38 cellular contexts compared by ENCODE assay signal in the genomic region with DNA sequence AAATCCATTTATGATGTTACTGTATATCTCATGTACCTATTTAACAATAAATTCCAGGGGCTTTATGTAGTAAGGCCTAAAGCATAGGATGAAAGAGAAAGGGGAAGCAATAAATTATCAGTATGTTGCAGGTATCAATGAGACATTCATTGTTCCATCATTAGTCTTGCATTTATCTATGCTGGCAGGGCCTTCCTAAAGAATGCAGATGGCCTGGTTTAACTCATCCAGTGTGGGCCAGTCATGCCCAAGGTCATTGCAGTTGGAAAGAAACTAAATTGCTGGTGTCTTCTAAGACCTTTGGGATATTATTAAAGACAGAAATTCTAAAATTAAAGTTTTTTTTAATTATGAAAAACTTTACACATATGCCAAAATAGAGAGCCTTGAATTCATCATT.
"Had no signal": no experiment of that assay in that cellular context is flagged by ENCODE, and none has a peak within 500 bp of the region (broad histone marks: within the 10 kb centered on the region; RNA-seq: fewer than 3 reads in every experiment).

No MANE protein-coding gene starts in this region.

- H3K36me3 ChIP-seq: adrenal gland, ascending aorta, brain microvascular endothelial cell, breast epithelium, cardiac muscle cell had no signal

- H3K36me3 Mint-ChIP-seq: activated naive CD4-positive, alpha-beta T cell treated with anti-CD3 and anti-CD28 coated beads, Interleukin-2, amount 10 ng/mL, durations not matched to agents 7 days and 5 days; activated naive CD4-positive, alpha-beta T cell treated with anti-CD3 and anti-CD28 coated beads, Interleukin-2, amount 50 U/mL, for 24 hours; activated naive CD4-positive, alpha-beta T cell treated with anti-CD3 and anti-CD28 coated beads, Interleukin-2, amount 50 U/mL, for 72 hours; activated naive CD8-positive, alpha-beta T cell; activated naive CD8-positive, alpha-beta T cell treated with anti-CD3 and anti-CD28 coated beads for 36 hours; activated naive CD8-positive, alpha-beta T cell treated with anti-CD3 and anti-CD28 coated beads, Interleukin-2, amount 10 ng/mL, durations not matched to agents 7 days and 5 days; brain had no signal

- DNase-seq: activated effector memory CD4-positive, alpha-beta T cell treated with anti-CD3 and anti-CD28 coated beads, Interleukin-2, amount 50 U/mL, for 16 hours; activated effector memory CD4-positive, alpha-beta T cell treated with Interleukin-2 at 50 U/mL for 16 hours; activated gamma-delta T cell; activated gamma-delta T cell treated with Interleukin-2 at 50 U/mL for 16 hours; activated naive CD4-positive, alpha-beta T cell; activated naive CD4-positive, alpha-beta T cell treated with anti-CD3 and anti-CD28 coated beads for 36 hours; activated naive CD4-positive, alpha-beta T cell treated with anti-CD3 and anti-CD28 coated beads, Interleukin-2, amount 10 ng/mL, durations not matched to agents 7 days and 5 days; activated naive CD4-positive, alpha-beta T cell treated with anti-CD3 and anti-CD28 coated beads, Interleukin-2, amount 50 U/mL, for 16 hours; activated naive CD4-positive, alpha-beta T cell treated with Interleukin-2 at 50 U/mL for 16 hours; activated naive CD8-positive, alpha-beta T cell treated with anti-CD3 and anti-CD28 coated beads for 36 hours; activated naive CD8-positive, alpha-beta T cell treated with anti-CD3 and anti-CD28 coated beads, Interleukin-2, amount 10 ng/mL, durations not matched to agents 7 days and 5 days; activated naive CD8-positive, alpha-beta T cell treated with anti-CD3 and anti-CD28 coated beads, Interleukin-2, amount 50 U/mL, for 24 hours; activated T-cell treated with anti-CD3 and anti-CD28 coated beads, Interleukin-2, amount 50 U/mL, for 1 hour; activated T-cell treated with anti-CD3 and anti-CD28 coated beads, Interleukin-2, amount 50 U/mL, for 24 hours; activated T-cell treated with anti-CD3 and anti-CD28 coated beads, Interleukin-2, amount 50 U/mL, for 4 hours; activated T-cell treated with anti-CD3 and anti-CD28 coated beads, Interleukin-2, amount 50 U/mL, for 48 hours; activated T-cell treated with anti-CD3 and anti-CD28 coated beads, Interleukin-2, amount 50 U/mL, for 72 hours; adrenal gland; amniotic stem cell; amygdala; anterior cingulate cortex; aorta; body of pancreas; brain microvascular endothelial cell; caudate nucleus; central memory CD4-positive, alpha-beta T cell; cerebellar nuclear complex had no signal

- H3K27me3 ChIP-seq: ascending aorta, body of pancreas, brain microvascular endothelial cell, breast epithelium, cardiac muscle cell had no signal

- ATAC-seq: activated naive CD4-positive, alpha-beta T cell treated with anti-CD3 and anti-CD28 coated beads, Interleukin-2, amount 50 U/mL, for 72 hours; activated naive CD8-positive, alpha-beta T cell treated with anti-CD3 and anti-CD28 coated beads, Interleukin-2, amount 50 U/mL, for 24 hours; activated T-cell treated with anti-CD3 and anti-CD28 coated beads, Interleukin-2, amount 50 U/mL, for 4 hours; activated T-cell treated with anti-CD3 and anti-CD28 coated beads, Interleukin-2, amount 50 U/mL, for 72 hours; activated T-helper 17 cell treated with anti-CD3 and anti-CD28 coated beads, Interleukin-2, amount 50 U/mL, for 72 hours; body of pancreas had no signal

- H3K4me3 Mint-ChIP-seq: activated naive CD4-positive, alpha-beta T cell treated with anti-CD3 and anti-CD28 coated beads for 36 hours; activated naive CD4-positive, alpha-beta T cell treated with anti-CD3 and anti-CD28 coated beads, Interleukin-2, amount 10 ng/mL, durations not matched to agents 7 days and 5 days; activated naive CD4-positive, alpha-beta T cell treated with anti-CD3 and anti-CD28 coated beads, Interleukin-2, amount 50 U/mL, for 24 hours; activated naive CD8-positive, alpha-beta T cell; activated naive CD8-positive, alpha-beta T cell treated with anti-CD3 and anti-CD28 coated beads for 36 hours; activated naive CD8-positive, alpha-beta T cell treated with anti-CD3 and anti-CD28 coated beads, Interleukin-2, amount 10 ng/mL, durations not matched to agents 7 days and 5 days; activated naive CD8-positive, alpha-beta T cell treated with anti-CD3 and anti-CD28 coated beads, Interleukin-2, amount 50 U/mL, for 24 hours; activated T-cell treated with anti-CD3 and anti-CD28 coated beads, Interleukin-2, amount 50 U/mL, for 24 hours; activated T-cell treated with anti-CD3 and anti-CD28 coated beads, Interleukin-2, amount 50 U/mL, for 4 hours; activated T-cell treated with anti-CD3 and anti-CD28 coated beads, Interleukin-2, amount 50 U/mL, for 72 hours; activated T-helper 1 cell treated with anti-CD3 and anti-CD28 coated beads, Interleukin-12 subunit alpha, Interleukin-12 subunit beta, Interleukin-2, Interleukin-4 antibody, amounts not matched to agents 30 ng/mL and 10 ng/mL and 1 ng/mL, durations not matched to agents 14 hours and 24 hours and 36 hours; activated T-helper 17 cell treated with anti-CD3 and anti-CD28 coated beads, Interleukin-2, amount 50 U/mL, for 72 hours; brain; central memory CD8-positive, alpha-beta T cell had no signal

- H3K9me3 Mint-ChIP-seq: activated naive CD4-positive, alpha-beta T cell treated with anti-CD3 and anti-CD28 coated beads for 36 hours; activated naive CD4-positive, alpha-beta T cell treated with anti-CD3 and anti-CD28 coated beads, Interleukin-2, amount 10 ng/mL, durations not matched to agents 7 days and 5 days; activated naive CD4-positive, alpha-beta T cell treated with anti-CD3 and anti-CD28 coated beads, Interleukin-2, amount 50 U/mL, for 24 hours; activated naive CD8-positive, alpha-beta T cell treated with anti-CD3 and anti-CD28 coated beads for 36 hours; activated naive CD8-positive, alpha-beta T cell treated with anti-CD3 and anti-CD28 coated beads, Interleukin-2, amount 10 ng/mL, durations not matched to agents 7 days and 5 days; activated T-helper 1 cell treated with anti-CD3 and anti-CD28 coated beads, Interleukin-12 subunit alpha, Interleukin-12 subunit beta, Interleukin-2, Interleukin-4 antibody, amounts not matched to agents 30 ng/mL and 10 ng/mL and 1 ng/mL, durations not matched to agents 14 hours and 24 hours and 36 hours; activated T-helper 17 cell treated with anti-CD3 and anti-CD28 coated beads, Interleukin-2, amount 50 U/mL, for 72 hours; activated T-helper 2 cell treated with anti-CD3 and anti-CD28 coated beads, Interferon-gamma antibody, Interleukin-2, Interleukin-4, amounts not matched to agents 10 μg/mL and 5 μg/mL and 100 μg/mL, durations not matched to agents 14 hours and 24 hours and 36 hours; central memory CD8-positive, alpha-beta T cell had no signal

- H3K27ac Mint-ChIP-seq: activated naive CD4-positive, alpha-beta T cell treated with anti-CD3 and anti-CD28 coated beads for 36 hours; activated naive CD4-positive, alpha-beta T cell treated with anti-CD3 and anti-CD28 coated beads, Interleukin-2, amount 10 ng/mL, durations not matched to agents 7 days and 5 days; activated naive CD4-positive, alpha-beta T cell treated with anti-CD3 and anti-CD28 coated beads, Interleukin-2, amount 50 U/mL, for 24 hours; activated naive CD4-positive, alpha-beta T cell treated with anti-CD3 and anti-CD28 coated beads, Interleukin-2, amount 50 U/mL, for 72 hours; activated naive CD8-positive, alpha-beta T cell; activated naive CD8-positive, alpha-beta T cell treated with anti-CD3 and anti-CD28 coated beads for 36 hours; activated naive CD8-positive, alpha-beta T cell treated with anti-CD3 and anti-CD28 coated beads, Interleukin-2, amount 10 ng/mL, durations not matched to agents 7 days and 5 days; activated naive CD8-positive, alpha-beta T cell treated with anti-CD3 and anti-CD28 coated beads, Interleukin-2, amount 50 U/mL, for 24 hours; activated T-cell treated with anti-CD3 and anti-CD28 coated beads, Interleukin-2, amount 50 U/mL, for 24 hours; activated T-cell treated with anti-CD3 and anti-CD28 coated beads, Interleukin-2, amount 50 U/mL, for 72 hours; activated T-helper 1 cell treated with anti-CD3 and anti-CD28 coated beads, Interleukin-12 subunit alpha, Interleukin-12 subunit beta, Interleukin-2, Interleukin-4 antibody, amounts not matched to agents 30 ng/mL and 10 ng/mL and 1 ng/mL, durations not matched to agents 14 hours and 24 hours and 36 hours; activated T-helper 17 cell treated with anti-CD3 and anti-CD28 coated beads, Interleukin-2, amount 50 U/mL, for 72 hours; activated T-helper 2 cell treated with anti-CD3 and anti-CD28 coated beads, Interferon-gamma antibody, Interleukin-2, Interleukin-4, amounts not matched to agents 10 μg/mL and 5 μg/mL and 100 μg/mL, durations not matched to agents 14 hours and 24 hours and 36 hours; brain had no signal

- H3K4me1 Mint-ChIP-seq: activated naive CD4-positive, alpha-beta T cell treated with anti-CD3 and anti-CD28 coated beads, Interleukin-2, amount 10 ng/mL, durations not matched to agents 7 days and 5 days; activated naive CD4-positive, alpha-beta T cell treated with anti-CD3 and anti-CD28 coated beads, Interleukin-2, amount 50 U/mL, for 24 hours; activated naive CD8-positive, alpha-beta T cell treated with anti-CD3 and anti-CD28 coated beads for 36 hours; activated naive CD8-positive, alpha-beta T cell treated with anti-CD3 and anti-CD28 coated beads, Interleukin-2, amount 10 ng/mL, durations not matched to agents 7 days and 5 days; activated naive CD8-positive, alpha-beta T cell treated with anti-CD3 and anti-CD28 coated beads, Interleukin-2, amount 50 U/mL, for 24 hours; activated T-helper 17 cell treated with anti-CD3 and anti-CD28 coated beads, Interleukin-2, amount 50 U/mL, for 72 hours; brain; central memory CD8-positive, alpha-beta T cell had no signal

- H3K9me3 ChIP-seq: adrenal gland, ascending aorta, body of pancreas, breast epithelium had no signal

- H3K4me1 ChIP-seq: adrenal gland, ascending aorta, body of pancreas, breast epithelium had no signal

- H3K27me3 Mint-ChIP-seq: activated naive CD4-positive, alpha-beta T cell treated with anti-CD3 and anti-CD28 coated beads, Interleukin-2, amount 10 ng/mL, durations not matched to agents 7 days and 5 days; activated naive CD4-positive, alpha-beta T cell treated with anti-CD3 and anti-CD28 coated beads, Interleukin-2, amount 50 U/mL, for 24 hours; activated naive CD8-positive, alpha-beta T cell treated with anti-CD3 and anti-CD28 coated beads for 36 hours; activated naive CD8-positive, alpha-beta T cell treated with anti-CD3 and anti-CD28 coated beads, Interleukin-2, amount 10 ng/mL, durations not matched to agents 7 days and 5 days; brain; central memory CD8-positive, alpha-beta T cell had no signal

- H3K4me3 ChIP-seq: adrenal gland, ascending aorta, body of pancreas, breast epithelium, cardiac muscle cell had no signal

- H3K27ac ChIP-seq: adrenal gland, ascending aorta, body of pancreas, brain microvascular endothelial cell, breast epithelium, cardiac muscle cell had no signal
